In the genomic region with DNA sequence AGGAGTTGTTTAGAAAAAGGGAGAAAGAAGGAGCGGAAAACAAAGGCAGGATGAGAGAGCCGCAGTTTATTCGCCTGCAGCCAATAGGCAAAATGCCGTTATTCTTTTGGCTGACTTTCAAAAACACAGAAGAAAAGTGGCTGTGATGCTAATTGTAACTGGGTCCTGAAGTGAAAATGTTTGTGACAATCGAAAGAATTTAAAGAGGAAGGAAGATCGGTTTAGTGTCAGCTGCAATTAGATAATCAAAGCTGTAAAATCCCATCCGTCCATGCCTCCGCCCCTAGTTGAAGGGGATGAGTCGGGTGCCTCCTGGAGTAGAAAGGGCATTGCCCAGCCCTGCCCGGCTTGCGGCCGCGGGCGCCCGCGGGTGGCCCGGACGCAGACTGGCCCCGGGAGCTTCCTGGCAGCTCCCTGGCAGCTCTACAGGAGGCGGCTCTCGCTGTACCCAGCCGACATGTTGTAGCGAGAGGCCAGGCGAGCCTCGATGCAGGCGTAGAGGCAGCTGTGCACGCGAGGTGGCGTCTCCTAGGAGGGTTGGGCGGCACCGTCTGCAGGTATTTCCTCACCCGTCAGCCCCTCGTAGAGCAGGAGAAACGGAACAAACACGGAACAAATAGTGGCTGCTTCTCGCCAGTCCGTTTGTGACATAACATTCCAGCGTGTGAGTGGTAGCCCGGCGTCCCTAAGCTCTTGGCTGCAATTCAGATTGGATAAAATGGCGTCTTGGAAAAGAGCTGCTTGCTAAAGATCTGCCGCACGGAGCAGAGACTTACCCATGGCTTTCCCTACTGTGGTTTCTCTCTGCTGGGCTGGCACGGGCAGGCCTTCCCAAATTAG, we compare ENCODE assay signal across 7 cellular contexts.
DNase-seq lines count a peak whose midpoint lies in the region; ATAC-seq, FAIRE-seq and TF ChIP-seq lines count a peak whose summit lies in the region.

No MANE protein-coding gene starts in this region.

- H3K9me3 Mint-ChIP-seq in activated CD4-positive, alpha-beta T cell treated with anti-CD3 and anti-CD28 coated beads, Interleukin-2, amount 10 ng/mL, durations not matched to agents 24 days and 14 days, result no peaks in the 10 kb centered on the region

- no peak overlapping the region for H2BK15ac ChIP-seq in H1 (ENCODE audit: low read length)

- no peak overlapping the region for H4K91ac ChIP-seq in H1 (replicated peaks; ENCODE audit: insufficient read length, low read length)

- no peak overlapping the region for H3K56ac ChIP-seq in H1 (replicated peaks; ENCODE audit: insufficient read length, low read depth, low read length)

- H2BK12ac ChIP-seq in H1 (ENCODE audit: low read depth, low read length), result no peak overlapping the region

- TF ChIP-seq EP300 in H1 (IDR thresholded peaks at IDR 0.05; ENCODE audit: borderline replicate concordance in 1 of 2, low read depth in 2 of 2, low read length in 2 of 2) (no peak), upper lobe of left lung (IDR thresholded peaks at IDR 0.05) (no peak)

- no peak overlapping the region for H2BK20ac ChIP-seq in H1 (ENCODE audit: low read length)

- peaks cover 1 to 5% of the 10 kb centered on the region in 2 experiments for H4K20me1 ChIP-seq in H1 (replicated peaks in 1 of 2; ENCODE audit: control insufficient read depth in 1 of 2, insufficient read depth in 2 of 2, low read length in 2 of 2)

- peak; percentile 44 for DNase-seq in NCI-H226
- peak; percentile 70 for DNase-seq in activated CD4-positive, alpha-beta T cell treated with anti-CD3 and anti-CD28 coated beads, Interleukin-2, amount 10 ng/mL, durations not matched to agents 24 days and 14 days
- DNase-seq in H1 (ENCODE audit: low read depth in 1 of 2, low spot score in 2 of 2), result no peak
- DNase-seq in mucosa of descending colon, result peak; percentile 53 to 70 (median 57)
- peak; percentile 65 to 89 for DNase-seq in upper lobe of left lung

- H3K36me3 ChIP-seq in H1 (ENCODE audit: control insufficient read depth in 2 of 4, insufficient read depth in 4 of 4, low read length in 3 of 4) (peaks cover 0 to 16% (median 5%) of the 10 kb centered on the region in 4 experiments; a peak in 4 of 8 replicates), mucosa of descending colon (ENCODE audit: low read depth) (no peaks in the 10 kb centered on the region), upper lobe of left lung (peaks cover 0 to 3% (median 0%) of the 10 kb centered on the region in 4 donors)

- no peak for TF ChIP-seq RAD21 in H1 (IDR thresholded peaks at IDR 0.05 in 1 of 2, conservative IDR thresholded peaks at IDR 0.05 in 1 of 2; ENCODE audit: low read depth in 2 of 2, low read length in 2 of 2)

- H3K4me3 Mint-ChIP-seq in activated CD4-positive, alpha-beta T cell treated with anti-CD3 and anti-CD28 coated beads, Interleukin-2, amount 10 ng/mL, durations not matched to agents 24 days and 14 days, result peak overlapping the region; percentile 77

- no peak overlapping the region for H3K27ac ChIP-seq in H1 (ENCODE audit: low read depth, low read length)
- H3K27ac ChIP-seq in upper lobe of left lung, result peak overlapping the region; percentile 82 to 91 (median 86)

- no peak overlapping the region for H2AK5ac ChIP-seq in H1 (ENCODE audit: low read depth, low read length)

- no peak overlapping the region for H3K14ac ChIP-seq in H1 (ENCODE audit: insufficient read length)

- peaks cover 7% of the 10 kb centered on the region for H3K4me1 Mint-ChIP-seq in activated CD4-positive, alpha-beta T cell treated with anti-CD3 and anti-CD28 coated beads, Interleukin-2, amount 10 ng/mL, durations not matched to agents 24 days and 14 days

- POLR2A ChIA-PET in H1 (lab: Charles Lee; ENCODE audit: partially characterized antibody), result interaction anchor here (1.1 kb wide), 1 partner anchor 154 kb away, joined by 3 read pairs; no protein-coding TSS in a partner anchor

- H3K79me2 ChIP-seq in H1 (ENCODE audit: control insufficient read depth in 1 of 2, insufficient read depth in 2 of 2, low read length in 2 of 2), result no peaks in the 10 kb centered on the region

- ATAC-seq in mucosa of descending colon (peak; percentile 94), upper lobe of left lung (ENCODE audit: low FRiP score in 2 of 2) (peak; percentile 86 to 90), GM18873 (IDR thresholded peaks at IDR 0.05; ENCODE audit: low FRiP score, unreplicated experiment) (no peak)

- H2BK5ac ChIP-seq in H1 (ENCODE audit: low read depth, low read length), result no peak overlapping the region; the same call in 1 of the 2 replicates

- H3K18ac ChIP-seq in H1 (ENCODE audit: extremely low read depth, low read length), result no peak overlapping the region

- H3K4me3 ChIP-seq in GM12875 (ENCODE audit: low read depth, low read length) (no peak overlapping the region), H1 (ENCODE audit: extremely low read depth in 1 of 4, insufficient read depth in 2 of 4, low read depth in 3 of 4, low read length in 4 of 4) (no peak overlapping the region), mucosa of descending colon (no peak overlapping the region), upper lobe of left lung (peak overlapping the region; percentile 25 to 56 (median 46))

- CTCF ChIA-PET in H1 (lab: Charles Lee; ENCODE audit: partially characterized antibody), result interaction anchor here (1.0 to 1.9 kb wide), 4 partner anchors 9 to 1119 kb away, joined by 3 to 6 read pairs (median 4); no protein-coding TSS in a partner anchor

- H3K4ac ChIP-seq in H1 (replicated peaks; ENCODE audit: insufficient read length, low read depth, low read length), result no peak overlapping the region

- H3K9me3 ChIP-seq in H1 (ENCODE audit: insufficient read depth in 2 of 2, low read depth in 1 of 2, low read length in 1 of 2) (no peaks in the 10 kb centered on the region), mucosa of descending colon (no peaks in the 10 kb centered on the region), upper lobe of left lung (no peaks in the 10 kb centered on the region)

- H2BK120ac ChIP-seq in H1 (replicated peaks; ENCODE audit: low read depth, low read length), result no peak overlapping the region

- no peaks in the 10 kb centered on the region for H3K4me1 ChIP-seq in H1 (replicated peaks in 1 of 4; ENCODE audit: control insufficient read depth in 3 of 4, insufficient read depth in 4 of 4, low read length in 3 of 4)
- peaks cover 7% of the 10 kb centered on the region for H3K4me1 ChIP-seq in mucosa of descending colon (ENCODE audit: low read depth)
- H3K4me1 ChIP-seq in upper lobe of left lung, result peaks cover 7 to 18% (median 12%) of the 10 kb centered on the region in 4 donors

- no peak overlapping the region for H4K5ac ChIP-seq in H1 (ENCODE audit: insufficient read length, low read depth, low read length)

- H3K23ac ChIP-seq in H1 (ENCODE audit: insufficient read length), result no peak overlapping the region

- H3K79me1 ChIP-seq in H1 (ENCODE audit: low read depth, low read length), result 0 out of 2 replicates have a peak, but pooled peaks cover 4% of the 10 kb centered on the region

- intact Hi-C loops in activated CD4-positive, alpha-beta T cell treated with anti-CD3 and anti-CD28 coated beads, Interleukin-2, amount 10 ng/mL, durations not matched to agents 24 days and 14 days (cut with micrococcal nuclease), result no loop called here
- intact Hi-C loops in mucosa of descending colon (cut with DNase I, micrococcal nuclease), result no loop called here

- 0 out of 2 replicates have a peak, but pooled peaks have one; percentile 7 for TF ChIP-seq CTCF in GM12875 (IDR thresholded peaks at IDR 0.05; ENCODE audit: borderline replicate concordance, insufficient read depth, low read depth, low read length)
- no peak for TF ChIP-seq CTCF in H1 (IDR thresholded peaks at IDR 0.05; ENCODE audit: control extremely low read depth in 1 of 3, insufficient read depth in 1 of 3, low read depth in 1 of 3, low read length in 3 of 3)
- TF ChIP-seq CTCF in mucosa of descending colon (IDR thresholded peaks at IDR 0.05), result no peak
- TF ChIP-seq CTCF in upper lobe of left lung (IDR thresholded peaks at IDR 0.05), result peak in 1 of 6 experiments; percentile 20

- no peak for TF ChIP-seq POLR2A in H1 (IDR thresholded peaks at IDR 0.05; ENCODE audit: control extremely low read depth in 1 of 2, low read depth in 2 of 2, low read length in 2 of 2)
- TF ChIP-seq POLR2A in upper lobe of left lung (IDR thresholded peaks at IDR 0.05), result peak in 2 of 4 donors; percentile 40 to 55

- H3K23me2 ChIP-seq in H1 (ENCODE audit: low read depth, low read length), result peaks cover 3% of the 10 kb centered on the region; the same call in 1 of the 2 replicates

- H2AFZ ChIP-seq in H1 (ENCODE audit: low read length), result no peak overlapping the region

- no peak for FAIRE-seq in H1 (lab: Jason Lieb, UNC)

- no peak overlapping the region for H3K9ac ChIP-seq in H1 (replicated peaks in 1 of 4; ENCODE audit: extremely low read depth in 1 of 4, low read depth in 3 of 4, low read length in 3 of 4)

- H3K36me3 Mint-ChIP-seq in activated CD4-positive, alpha-beta T cell treated with anti-CD3 and anti-CD28 coated beads, Interleukin-2, amount 10 ng/mL, durations not matched to agents 24 days and 14 days (ENCODE audit: low read depth), result peaks cover 19% of the 10 kb centered on the region

- H3K27me3 ChIP-seq in H1 (replicated peaks in 1 of 4; ENCODE audit: control insufficient read depth in 3 of 4, extremely low read depth in 1 of 4, insufficient read depth in 3 of 4, low read length in 3 of 4), result no peaks in the 10 kb centered on the region
- no peaks in the 10 kb centered on the region for H3K27me3 ChIP-seq in upper lobe of left lung

- WGBS in H1 (ENCODE audit: extremely low coverage in 1 of 2, insufficient coverage in 1 of 2, insufficient read length in 1 of 2, insufficient replicate concordance in 2 of 2, low coverage in 1 of 2, low lambda C conversion rate in 2 of 2, missing lambda C conversion rate in 1 of 2), 2 experiments, result 89% methylated on average over 44 of the region's 44 CpGs; no CpG with 5 or more reads in 1 of the 2 experiments
- 16 to 33% methylated on average over 24 to 44 of the region's 44 CpGs for WGBS in upper lobe of left lung, 2 donors

- H3K27me3 Mint-ChIP-seq in activated CD4-positive, alpha-beta T cell treated with anti-CD3 and anti-CD28 coated beads, Interleukin-2, amount 10 ng/mL, durations not matched to agents 24 days and 14 days, result no peaks in the 10 kb centered on the region

- no peak overlapping the region for H3K4me2 ChIP-seq in H1 (ENCODE audit: insufficient read depth in 1 of 2, low read depth in 2 of 2, low read length in 2 of 2)

- H4K8ac ChIP-seq in H1 (ENCODE audit: extremely low read depth, insufficient read depth, low read length), result peak overlapping the region; percentile 90

- H3K27ac Mint-ChIP-seq in activated CD4-positive, alpha-beta T cell treated with anti-CD3 and anti-CD28 coated beads, Interleukin-2, amount 10 ng/mL, durations not matched to agents 24 days and 14 days, result peak overlapping the region; percentile 68

TF ChIP-seq in H1, 55 proteins besides CTCF, POLR2A, EP300 and RAD21 (continues in another document):
- TF ChIP-seq TEAD4 (IDR thresholded peaks at IDR 0.05; ENCODE audit: low read depth, low read length) (no peak), YY1 (IDR thresholded peaks at IDR 0.05; ENCODE audit: low read depth, low read length) (no peak)
- TF ChIP-seq, protein P1, sequence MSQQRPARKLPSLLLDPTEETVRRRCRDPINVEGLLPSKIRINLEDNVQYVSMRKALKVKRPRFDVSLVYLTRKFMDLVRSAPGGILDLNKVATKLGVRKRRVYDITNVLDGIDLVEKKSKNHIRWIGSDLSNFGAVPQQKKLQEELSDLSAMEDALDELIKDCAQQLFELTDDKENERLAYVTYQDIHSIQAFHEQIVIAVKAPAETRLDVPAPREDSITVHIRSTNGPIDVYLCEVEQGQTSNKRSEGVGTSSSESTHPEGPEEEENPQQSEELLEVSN (IDR thresholded peaks at IDR 0.05), result no peak

Comparison
In these comparisons a context has a peak if more than half of its experiments do, and no peak if none do; other contexts are left out.
1. H3K4me3 ChIP-seq: peak in upper lobe of left lung (4 of 4); none in GM12875 (single experiment), H1 (0 of 4) and mucosa of descending colon (single experiment).
2. DNase-seq: peak in NCI-H226 (single experiment), activated CD4-positive, alpha-beta T cell treated with anti-CD3 and anti-CD28 coated beads, Interleukin-2, amount 10 ng/mL, durations not matched to agents 24 days and 14 days (single experiment), mucosa of descending colon (3 of 3) and upper lobe of left lung (2 of 2); none in H1 (0 of 2).